Comparison of ENCODE assay signal across 2 cellular contexts in genomic region chr3:66419053-66419440, GRCh38.
TF ChIP-seq lines count a peak whose summit lies in the region.

No MANE protein-coding gene starts in this region.

TF ChIP-seq in H1, 55 proteins besides CTCF, POLR2A, EP300 and RAD21:
- TF ChIP-seq KDM4A (IDR thresholded peaks at IDR 0.05; ENCODE audit: low read depth, low read length, severe bottlenecking) (no peak), SIN3A (conservative IDR thresholded peaks at IDR 0.05 in 1 of 2, IDR thresholded peaks at IDR 0.05 in 1 of 2; ENCODE audit: low read depth in 1 of 2, low read length in 2 of 2) (no peak), CEBPB (IDR thresholded peaks at IDR 0.05; ENCODE audit: low read depth, low read length) (no peak), CTBP2 (IDR thresholded peaks at IDR 0.05; ENCODE audit: borderline replicate concordance, insufficient read depth, insufficient read length, low read length) (no peak), CHD7 (IDR thresholded peaks at IDR 0.05; ENCODE audit: insufficient replicate concordance, low read length) (no peak), SP4 (IDR thresholded peaks at IDR 0.05; ENCODE audit: low read length) (no peak)

TF ChIP-seq in HepG2, 621 proteins besides CTCF, POLR2A, EP300 and RAD21 (continued from another document):
- TF ChIP-seq POLR2AphosphoS2 (IDR thresholded peaks at IDR 0.05; ENCODE audit: low read depth, low read length) (no peak), RFX5 (IDR thresholded peaks at IDR 0.05; ENCODE audit: low read depth, low read length) (no peak), CC2D1A (CRISPR knock-in tag; IDR thresholded peaks at IDR 0.05) (no peak), ZFP1 (CRISPR knock-in tag; IDR thresholded peaks at IDR 0.05) (no peak), BORCS8-MEF2B (CRISPR knock-in tag; IDR thresholded peaks at IDR 0.05) (no peak), U2AF1 (optimal IDR thresholded peaks at IDR 0.05; ENCODE audit: low read depth, low read length) (no peak), HNRNPL (IDR thresholded peaks at IDR 0.05; ENCODE audit: low read depth, low read length) (no peak), ZNF766 (CRISPR knock-in tag; IDR thresholded peaks at IDR 0.05; ENCODE audit: borderline replicate concordance) (no peak)
- TF ChIP-seq, protein P1, sequence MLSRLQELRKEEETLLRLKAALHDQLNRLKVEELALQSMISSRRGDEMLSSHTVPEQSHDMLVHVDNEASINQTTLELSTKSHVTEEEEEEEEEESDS (CRISPR knock-in tag; IDR thresholded peaks at IDR 0.05; ENCODE audit: borderline replicate concordance), result no peak
TF ChIP-seq in HepG2: peak in this region for 0.
